ENCODE assay signal across 14 cellular contexts in genomic region chr6:150093397-150093796, GRCh38. TPM values are rescaled to one million over a fixed set of nuclear protein-coding genes. Genes with fewer than 3 reads are reported as not detected.
DNase-seq lines count a peak whose midpoint lies in the region; ATAC-seq and TF ChIP-seq lines count a peak whose summit lies in the region.
"Had no signal": no experiment of that assay in that cellular context is flagged by ENCODE, and none has a peak within 500 bp of the region (broad histone marks: within the 10 kb centered on the region; RNA-seq: fewer than 3 reads in every experiment).

No MANE protein-coding gene starts in this region.

- no peak for TF ChIP-seq CTCF in endodermal cell (conservative IDR thresholded peaks at IDR 0.05)
- TF ChIP-seq CTCF in omental fat pad (IDR thresholded peaks at IDR 0.05), result no peak

- H3K27ac Mint-ChIP-seq in endodermal cell, result no peak overlapping the region

- WGBS in endodermal cell (ENCODE audit: insufficient coverage in 1 of 2, insufficient read length in 1 of 2), 2 experiments, result 66 to 85% methylated on average over 5 to 6 of the region's 6 CpGs

- H3K4me1 Mint-ChIP-seq in endodermal cell, result no peaks in the 10 kb centered on the region

- ATAC-seq in omental fat pad (ENCODE audit: low FRiP score), result no peak

- H3K36me3 ChIP-seq in endodermal cell (ENCODE audit: control insufficient read depth, insufficient read depth, low read length) (no peaks in the 10 kb centered on the region), neuron (ENCODE audit: insufficient read depth, low read length) (no peaks in the 10 kb centered on the region)
- H3K36me3 ChIP-seq: Peyer's patch had no signal

- no peaks in the 10 kb centered on the region for H3K4me1 ChIP-seq in endodermal cell (ENCODE audit: control insufficient read depth, insufficient read depth, low read length)
- H3K4me1 ChIP-seq in neuron (ENCODE audit: insufficient read depth, low read length), result peaks cover 11% of the 10 kb centered on the region
- H3K4me1 ChIP-seq: Peyer's patch had no signal

- H3K36me3 Mint-ChIP-seq in endodermal cell (ENCODE audit: low read depth), result no peaks in the 10 kb centered on the region
- H3K36me3 Mint-ChIP-seq: CD8-positive, alpha-beta memory T cell had no signal

- H3K27me3 ChIP-seq in endodermal cell (ENCODE audit: control insufficient read depth, insufficient read depth, low read length, poor library complexity, severe bottlenecking) (no peaks in the 10 kb centered on the region), neuron (ENCODE audit: insufficient read depth, low read length) (no peaks in the 10 kb centered on the region)
- H3K27me3 ChIP-seq: Peyer's patch had no signal

- DNase-seq in Ammon's horn (ENCODE audit: low spot score) (peak; percentile 58), NCI-H2171 (lab: John Stamatoyannopoulos, UW) (peak; percentile 19), endodermal cell (no peak), DMS53 (lab: John Stamatoyannopoulos, UW) (no peak), nucleus accumbens (lab: John Stamatoyannopoulos, UW) (no peak), omental fat pad (ENCODE audit: low spot score) (no peak), NCI-H446 treated with DMSO at 0.1 percent for 48 hours (lab: John Stamatoyannopoulos, UW) (no peak)
- DNase-seq: C1 segment of cervical spinal cord; CD8-positive, alpha-beta memory T cell; NCI-H1930; Peyer's patch had no signal

- H3K9me3 Mint-ChIP-seq in endodermal cell, result no peaks in the 10 kb centered on the region
- H3K9me3 Mint-ChIP-seq: CD8-positive, alpha-beta memory T cell had no signal

- H3K27ac ChIP-seq in endodermal cell (ENCODE audit: low read depth, low read length), result peak overlapping the region; percentile 92
- H3K27ac ChIP-seq: KMS-11, Peyer's patch had no signal

- no peak overlapping the region for H3K4me3 Mint-ChIP-seq in endodermal cell
- H3K4me3 Mint-ChIP-seq: CD8-positive, alpha-beta memory T cell had no signal

- no peak overlapping the region for H3K4me3 ChIP-seq in endodermal cell (ENCODE audit: low read length)
- no peak overlapping the region for H3K4me3 ChIP-seq in neuron (ENCODE audit: low read length)
- H3K4me3 ChIP-seq: Peyer's patch had no signal

- no peak overlapping the region for H3K9ac ChIP-seq in endodermal cell (ENCODE audit: extremely low read depth, low read length, poor library complexity, severe bottlenecking)
- H3K9ac ChIP-seq: KMS-11 had no signal

- peak overlapping the region; percentile 0 for H2AFZ ChIP-seq in neuron (ENCODE audit: low read depth, low read length)

- H3K9me3 ChIP-seq in endodermal cell (ENCODE audit: control insufficient read depth, low read length) (no peaks in the 10 kb centered on the region), neuron (ENCODE audit: low read length) (peaks cover 3% of the 10 kb centered on the region)
- H3K9me3 ChIP-seq: Peyer's patch had no signal

- peaks cover 13% of the 10 kb centered on the region for H3K27me3 Mint-ChIP-seq in endodermal cell (ENCODE audit: insufficient read depth)

RNA-seq across cellular contexts. Expression of gene ULBP3, which starts 24.5 kb away (rescaled TPM):
- total RNA-seq in endodermal cell (1 to 10 TPM; 4.4 to 5.4 TPM), omental fat pad (1 to 10 TPM; 1.7 to 3.5 (median 2.2) TPM)
- polyA plus RNA-seq in endodermal cell (2013, experiment 1 of 2), result 13.8 TPM
- 14.7 TPM for polyA plus RNA-seq in endodermal cell (2013, experiment 2 of 2)
- total RNA-seq: Peyer's patch had no signal

RNA-seq across cellular contexts. Expression of gene PPP1R14C, which starts 49.4 kb away (rescaled TPM):
- under 1 TPM; 0.20 to 0.29 TPM for total RNA-seq in endodermal cell
- polyA plus RNA-seq in endodermal cell (2013, experiment 1 of 2), result 42.5 TPM
- polyA plus RNA-seq in endodermal cell (2013, experiment 2 of 2), result 47.4 TPM
- total RNA-seq in omental fat pad, result 1 to 10 TPM in 1 of 4 donors, under 1 TPM in 1, not detected in 2; 0.31 to 1.1 TPM
- total RNA-seq: NCI-H460 had no signal

Comparison
In these comparisons a context has a peak if more than half of its experiments do, and no peak if none do; other contexts are left out.
1. DNase-seq: peak in Ammon's horn (single experiment) and NCI-H2171 (single experiment); none in endodermal cell (single experiment), DMS53 (single experiment), nucleus accumbens (0 of 56), omental fat pad (single experiment) and NCI-H446 treated with DMSO at 0.1 percent for 48 hours (single experiment).